Comparison of ENCODE assay signal across 11 cellular contexts in the genomic region with DNA sequence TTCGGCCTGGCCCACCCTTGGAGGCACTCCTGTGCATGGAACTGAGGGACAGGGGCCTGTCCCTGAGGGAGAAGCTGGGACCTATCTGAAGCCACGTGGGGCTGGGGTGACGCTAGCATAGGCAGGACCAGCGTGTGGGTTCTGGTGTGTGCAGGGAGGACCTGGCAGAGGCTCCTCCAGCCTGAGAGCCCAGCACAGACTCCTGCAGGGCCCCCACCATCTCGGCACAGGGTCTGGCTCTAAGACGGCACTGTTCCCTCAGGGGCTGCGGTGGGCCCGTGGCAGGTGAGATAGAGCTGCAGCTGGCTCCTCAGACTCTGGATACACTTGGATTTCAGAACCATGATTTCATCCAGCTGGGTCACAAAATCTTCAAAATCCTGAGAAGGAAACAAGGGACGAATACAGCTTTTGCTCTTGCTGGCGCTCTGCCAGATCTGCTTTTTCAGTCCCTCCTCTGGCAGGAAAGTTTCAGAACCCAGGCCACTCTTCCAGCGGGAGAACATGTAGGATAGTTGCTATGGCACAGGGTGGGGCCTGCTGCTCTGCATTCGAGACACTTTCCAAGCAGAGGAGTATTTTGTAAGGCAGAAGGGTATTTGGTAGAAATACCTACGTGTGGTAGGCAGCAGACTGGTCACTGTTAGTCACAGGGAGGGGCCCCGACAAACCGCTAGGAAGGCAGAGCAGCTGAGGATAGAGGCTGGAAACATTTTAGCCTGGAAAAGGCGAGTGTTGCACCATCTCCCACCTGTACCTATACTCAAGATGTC.
DNase-seq lines count a peak whose midpoint lies in the region; ATAC-seq and TF ChIP-seq lines count a peak whose summit lies in the region.
"Had no signal": no experiment of that assay in that cellular context is flagged by ENCODE, and none has a peak within 500 bp of the region (broad histone marks: within the 10 kb centered on the region; RNA-seq: fewer than 3 reads in every experiment).

No MANE protein-coding gene starts in this region.

- peaks cover 23% of the 10 kb centered on the region for H3K4me1 Mint-ChIP-seq in activated CD8-positive, alpha-beta T cell treated with anti-CD3 and anti-CD28 coated beads, Interleukin-2, amount 10 ng/mL, durations not matched to agents 7 days and 5 days (ENCODE audit: low read depth)
- H3K4me1 Mint-ChIP-seq in T-helper 2 cell treated with Interferon-gamma antibody and Interleukin-4, amounts not matched to agents 5 μg/mL and 100 μg/mL, for 36 hours (ENCODE audit: low read depth) = peaks cover 1% of the 10 kb centered on the region

- 7 to 12% methylated on average over 16 of the region's 16 CpGs for WGBS in GM23248 (ENCODE audit: low coverage in 1 of 2, low lambda C conversion rate in 2 of 2, missing lambda C conversion rate in 2 of 2), 2 experiments
- 57 to 74% (median 64%) methylated on average over 13 to 16 of the region's 16 CpGs for WGBS in stomach, 5 donors

- ATAC-seq in activated CD8-positive, alpha-beta T cell treated with anti-CD3 and anti-CD28 coated beads, Interleukin-2, amount 10 ng/mL, durations not matched to agents 7 days and 5 days = no peak

- H3K4me3 Mint-ChIP-seq in activated CD8-positive, alpha-beta T cell treated with anti-CD3 and anti-CD28 coated beads, Interleukin-2, amount 10 ng/mL, durations not matched to agents 7 days and 5 days = no peak overlapping the region
- no peak overlapping the region for H3K4me3 Mint-ChIP-seq in T-helper 2 cell treated with Interferon-gamma antibody and Interleukin-4, amounts not matched to agents 5 μg/mL and 100 μg/mL, for 36 hours

- H3K36me3 Mint-ChIP-seq in activated CD8-positive, alpha-beta T cell treated with anti-CD3 and anti-CD28 coated beads, Interleukin-2, amount 10 ng/mL, durations not matched to agents 7 days and 5 days (ENCODE audit: low read depth) = peaks cover 49% of the 10 kb centered on the region
- H3K36me3 Mint-ChIP-seq in T-helper 2 cell treated with Interferon-gamma antibody and Interleukin-4, amounts not matched to agents 5 μg/mL and 100 μg/mL, for 36 hours (ENCODE audit: low read depth) = peaks cover 21% of the 10 kb centered on the region

- TF ChIP-seq EP300 in stomach (IDR thresholded peaks at IDR 0.05) = no peak

- no peaks in the 10 kb centered on the region for H3K27me3 Mint-ChIP-seq in activated CD8-positive, alpha-beta T cell treated with anti-CD3 and anti-CD28 coated beads, Interleukin-2, amount 10 ng/mL, durations not matched to agents 7 days and 5 days (ENCODE audit: low read depth)
- no peaks in the 10 kb centered on the region for H3K27me3 Mint-ChIP-seq in T-helper 2 cell treated with Interferon-gamma antibody and Interleukin-4, amounts not matched to agents 5 μg/mL and 100 μg/mL, for 36 hours (ENCODE audit: low read depth)

- H3K9me2 ChIP-seq in GM23248 (ENCODE audit: insufficient read depth) = no peaks in the 10 kb centered on the region

- H3K4me3 ChIP-seq in GM23248 (peak overlapping the region; percentile 28; the same call in 1 of the 2 replicates), cardiac muscle cell (no peak overlapping the region), stomach (no peak overlapping the region)

- H3K79me2 ChIP-seq in GM23248 (ENCODE audit: insufficient read depth) = peaks cover 7% of the 10 kb centered on the region

- H3K4me2 ChIP-seq in GM23248 (ENCODE audit: unreplicated experiment) = peak overlapping the region; percentile 67

- TF ChIP-seq POLR2A in stomach (IDR thresholded peaks at IDR 0.05) = no peak

- in situ Hi-C loops in GM23248 (cut with MboI) = no loop called here

- H4K20me1 ChIP-seq in GM23248 (ENCODE audit: insufficient read depth) = no peaks in the 10 kb centered on the region

- H3K27ac ChIP-seq in GM23248 = peak overlapping the region; percentile 89
- H3K27ac ChIP-seq in cardiac muscle cell = peak overlapping the region; percentile 28
- peak overlapping the region in 4 of 5 donors; percentile 20 to 80 (median 54) for H3K27ac ChIP-seq in stomach

- H3K27ac Mint-ChIP-seq in activated CD8-positive, alpha-beta T cell treated with anti-CD3 and anti-CD28 coated beads, Interleukin-2, amount 10 ng/mL, durations not matched to agents 7 days and 5 days = peak overlapping the region; percentile 6
- no peak overlapping the region for H3K27ac Mint-ChIP-seq in T-helper 2 cell treated with Interferon-gamma antibody and Interleukin-4, amounts not matched to agents 5 μg/mL and 100 μg/mL, for 36 hours

- H3F3A ChIP-seq in GM23248 (ENCODE audit: insufficient read depth) = peaks cover 44% of the 10 kb centered on the region

- H3K27me3 ChIP-seq in GM23248 (replicated peaks; ENCODE audit: insufficient read depth) (no peaks in the 10 kb centered on the region), cardiac muscle cell (no peaks in the 10 kb centered on the region), stomach (no peaks in the 10 kb centered on the region)

- H3K4me1 ChIP-seq in GM23248 (ENCODE audit: insufficient read depth) (peaks cover 42% of the 10 kb centered on the region), cardiac muscle cell (ENCODE audit: low read depth) (no peaks in the 10 kb centered on the region), stomach (peaks cover 14 to 42% (median 29%) of the 10 kb centered on the region in 4 donors)

- H3K36me3 ChIP-seq in GM23248 (ENCODE audit: low read depth) (peaks cover 14% of the 10 kb centered on the region; the same call in 1 of the 2 replicates), cardiac muscle cell (peaks cover 22% of the 10 kb centered on the region), stomach (peaks cover 26 to 71% (median 46%) of the 10 kb centered on the region in 4 donors)

- CTCF ChIA-PET in activated CD8-positive, alpha-beta T cell treated with anti-CD3 and anti-CD28 coated beads, Interleukin-2, amount 10 ng/mL, durations not matched to agents 7 days and 5 days (lab: Charles Lee) = interaction anchor here (0.7 to 5.1 kb wide), 23 partner anchors 7 to 339 kb away, joined by 3 to 41 read pairs (median 4); partner anchors contain the start of genes DCAF12 and MYORG

- intact Hi-C loops in stomach (cut with DNase I; ENCODE audit: low total_unique reads) = no loop called here

- H3K9ac ChIP-seq in GM23248 = peak overlapping the region; percentile 68

- no peaks in the 10 kb centered on the region for H3K9me3 Mint-ChIP-seq in activated CD8-positive, alpha-beta T cell treated with anti-CD3 and anti-CD28 coated beads, Interleukin-2, amount 10 ng/mL, durations not matched to agents 7 days and 5 days (ENCODE audit: insufficient read depth)
- H3K9me3 Mint-ChIP-seq in T-helper 2 cell treated with Interferon-gamma antibody and Interleukin-4, amounts not matched to agents 5 μg/mL and 100 μg/mL, for 36 hours = no peaks in the 10 kb centered on the region

- peak; percentile 97 for DNase-seq in GM23248
- no peak for DNase-seq in activated CD8-positive, alpha-beta T cell treated with anti-CD3 and anti-CD28 coated beads, Interleukin-2, amount 10 ng/mL, durations not matched to agents 7 days and 5 days
- peak in 1 of 2 donors; percentile 58 for DNase-seq in cardiac muscle cell (ENCODE audit: low read depth in 1 of 2, low spot score in 1 of 2)
- no peak for DNase-seq in stomach
- DNase-seq in NAMALWA (ENCODE audit: low spot score) = no peak
- no peak for DNase-seq in NCI-H146 treated with DMSO at 0.1 percent for 48 hours (lab: John Stamatoyannopoulos, UW; ENCODE audit: unreplicated experiment)
- no peak for DNase-seq in T-helper 2 cell treated with Interferon-gamma antibody and Interleukin-4, amounts not matched to agents 5 μg/mL and 100 μg/mL, for 36 hours (ENCODE audit: low spot score)
- DNase-seq in NCI-H2227 treated with DMSO at 0.1 percent for 48 hours (lab: John Stamatoyannopoulos, UW) = no peak
- DNase-seq: activated gamma-delta T cell treated with Interleukin-2 at 50 U/mL for 16 hours, islet precursor cell, SIG-M5 had no signal

- H2AFZ ChIP-seq in GM23248 = no peak overlapping the region

- POLR2A ChIA-PET in activated CD8-positive, alpha-beta T cell treated with anti-CD3 and anti-CD28 coated beads, Interleukin-2, amount 10 ng/mL, durations not matched to agents 7 days and 5 days (lab: Charles Lee) = interaction anchor here (0.9 kb wide), 1 partner anchor 137 kb away, joined by 3 read pairs; no protein-coding TSS in a partner anchor

- no peaks in the 10 kb centered on the region for H3K9me3 ChIP-seq in GM23248 (ENCODE audit: low read depth)
- no peaks in the 10 kb centered on the region for H3K9me3 ChIP-seq in cardiac muscle cell (ENCODE audit: low read depth)
- H3K9me3 ChIP-seq in stomach = no peaks in the 10 kb centered on the region

- TF ChIP-seq CTCF in cardiac muscle cell (IDR thresholded peaks at IDR 0.05; ENCODE audit: low read depth, low read length) (no peak), stomach (IDR thresholded peaks at IDR 0.05) (no peak)

Comparison
In these comparisons a context has a peak if more than half of its experiments do, and no peak if none do; other contexts are left out.
1. H3K27ac ChIP-seq: peak in every context shown above with its lines; median percentile 89 in GM23248; 54 in stomach; 28 in cardiac muscle cell.